In genomic region chr14:67853748-67854147, GRCh38 we compare ENCODE assay signal across 2 cellular contexts.
A peak's percentile ranks its signal among the peaks of the same experiment; 100 is the strongest.
TF ChIP-seq lines count a peak whose summit lies in the region.

No MANE protein-coding gene starts in this region.

TF ChIP-seq in GM12891, 5 proteins besides CTCF, POLR2A, EP300 and RAD21:
- TF ChIP-seq SPI1 (IDR thresholded peaks at IDR 0.05; ENCODE audit: low read depth, low read length) = 0 out of 2 replicates have a peak, but pooled peaks have one; percentile 46
- no peak for TF ChIP-seq POU2F2 (IDR thresholded peaks at IDR 0.05; ENCODE audit: low read depth, low read length)
TF ChIP-seq in GM12891: peak in this region for 1.

TF ChIP-seq in GM12878, 131 proteins besides CTCF, POLR2A, EP300 and RAD21:
- TF ChIP-seq ZZZ3 (IDR thresholded peaks at IDR 0.05; ENCODE audit: control insufficient read depth, insufficient read length, low read depth) (no peak), SPI1 (IDR thresholded peaks at IDR 0.05; ENCODE audit: borderline replicate concordance, insufficient read depth, low read depth, low read length) (peak; percentile 19; the same call in 1 of the 2 replicates)
